ENCODE assay signal across 8 cellular contexts in the genomic region with DNA sequence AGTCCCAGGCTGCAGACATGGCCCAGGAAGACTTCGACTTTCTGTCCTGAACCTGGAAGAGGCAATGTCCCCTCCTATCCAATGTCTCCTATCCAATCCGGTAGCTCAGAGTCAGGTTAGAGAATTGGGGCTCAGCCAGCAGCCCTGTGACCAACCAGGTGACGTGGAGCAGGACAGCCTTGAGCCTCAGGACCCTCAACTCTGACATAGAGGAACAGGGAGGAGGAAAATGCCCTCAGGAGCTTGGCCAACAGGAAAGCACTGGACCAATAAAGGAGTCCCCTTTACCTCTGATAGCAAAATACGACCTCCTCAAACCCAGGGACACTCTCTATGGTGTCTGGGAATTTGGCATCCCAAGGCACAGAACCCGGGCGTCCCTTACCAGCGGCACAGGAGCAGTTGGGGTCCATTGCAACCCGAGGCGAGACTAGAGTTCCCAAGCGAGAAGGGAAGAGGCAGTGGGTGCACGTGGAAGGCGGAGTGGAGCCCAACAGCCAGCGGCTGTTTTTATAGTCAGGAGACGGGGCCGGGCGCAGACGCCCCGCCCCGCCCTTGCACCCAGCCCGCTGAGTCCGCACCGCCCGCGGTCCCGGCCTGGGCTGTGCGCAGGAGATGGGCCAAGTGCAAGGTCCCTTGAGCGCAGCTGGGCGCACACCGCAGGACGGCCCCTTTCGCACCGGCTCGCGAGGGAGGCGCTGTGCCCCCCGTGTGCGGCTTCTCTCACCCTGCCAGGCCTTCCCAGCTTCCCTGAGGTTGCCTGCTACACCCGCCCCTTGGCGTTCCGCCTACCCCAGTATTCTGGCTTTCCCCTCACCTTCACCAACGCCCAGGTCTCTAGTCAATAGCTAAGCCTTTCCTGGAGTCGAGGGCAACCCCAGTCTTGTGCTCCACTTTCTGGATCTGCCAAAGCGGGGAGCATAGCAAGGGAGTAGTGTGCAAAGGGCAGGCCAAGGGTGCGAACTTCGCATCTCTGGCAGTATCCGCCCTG. TPM values are rescaled to one million over a fixed set of nuclear protein-coding genes. Genes with fewer than 3 reads are reported as not detected.
DNase-seq lines count a peak whose midpoint lies in the region; ATAC-seq and TF ChIP-seq lines count a peak whose summit lies in the region.

Gene MT1G, minus strand, starts transcription at position 485 of the 991 bp plus-strand sequence. Its CDS starts 72 bp downstream, at position 413.

- peak within 1 kb of the TSS; percentile 32 for H3K4me3 ChIP-seq in suprapubic skin

- peaks cover 53% of the 10 kb centered on the region for H3K27me3 ChIP-seq in suprapubic skin

- WGBS in adipose tissue, 3 donors, result 10 to 14% (median 12%) methylated on average over 38 to 46 of the region's 46 CpGs
- WGBS in suprapubic skin, result 38% methylated on average over 12 of the region's 46 CpGs

- no peaks in the 10 kb centered on the region for H3K9me3 ChIP-seq in suprapubic skin

- no peak for DNase-seq in activated CD4-positive, CD25-positive, alpha-beta regulatory T cell (lab: John Stamatoyannopoulos, UW)
- peak; percentile 66 for DNase-seq in left kidney (ENCODE audit: low read depth, low spot score)
- DNase-seq in suprapubic skin (ENCODE audit: low spot score in 2 of 2), result peak in 1 of 2 donors; percentile 84
- DNase-seq in epidermal melanocyte (ENCODE audit: insufficient read length, low spot score), result no peak
- no peak for DNase-seq in globus pallidus (ENCODE audit: low spot score)
- no peak for DNase-seq in NCI-H1105 (lab: John Stamatoyannopoulos, UW)

- peak; percentile 44 to 55 for ATAC-seq in activated CD4-positive, CD25-positive, alpha-beta regulatory T cell treated with anti-CD3 and anti-CD28 coated beads, Interleukin-2, amount 50 U/mL, for 24 hours

- no peak for TF ChIP-seq CTCF in suprapubic skin (IDR thresholded peaks at IDR 0.05)

- no peak for TF ChIP-seq EP300 in suprapubic skin (IDR thresholded peaks at IDR 0.05)

- peaks cover 44% of the 10 kb centered on the region for H3K4me1 ChIP-seq in suprapubic skin

- H3K27ac ChIP-seq in adipose tissue (ENCODE audit: low read depth, low read length) (no peak within 1 kb of the TSS), suprapubic skin (no peak within 1 kb of the TSS)

- no peaks in the 10 kb centered on the region for H3K36me3 ChIP-seq in suprapubic skin

- peak in 1 of 2 donors; percentile 68 for TF ChIP-seq POLR2A in suprapubic skin (IDR thresholded peaks at IDR 0.05)

RNA-seq across cellular contexts. Expression of gene MT1G, which starts in this region (rescaled TPM):
- 1,000 to 10,000 TPM; 1,258 to 2,088 (median 1,548) TPM for polyA plus RNA-seq in adipose tissue
- 100 to 1,000 TPM in 1 of 4 donors, 10 to 100 TPM in 3; 35.9 to 117 (median 62.7) TPM for total RNA-seq in suprapubic skin
